In the genomic region with DNA sequence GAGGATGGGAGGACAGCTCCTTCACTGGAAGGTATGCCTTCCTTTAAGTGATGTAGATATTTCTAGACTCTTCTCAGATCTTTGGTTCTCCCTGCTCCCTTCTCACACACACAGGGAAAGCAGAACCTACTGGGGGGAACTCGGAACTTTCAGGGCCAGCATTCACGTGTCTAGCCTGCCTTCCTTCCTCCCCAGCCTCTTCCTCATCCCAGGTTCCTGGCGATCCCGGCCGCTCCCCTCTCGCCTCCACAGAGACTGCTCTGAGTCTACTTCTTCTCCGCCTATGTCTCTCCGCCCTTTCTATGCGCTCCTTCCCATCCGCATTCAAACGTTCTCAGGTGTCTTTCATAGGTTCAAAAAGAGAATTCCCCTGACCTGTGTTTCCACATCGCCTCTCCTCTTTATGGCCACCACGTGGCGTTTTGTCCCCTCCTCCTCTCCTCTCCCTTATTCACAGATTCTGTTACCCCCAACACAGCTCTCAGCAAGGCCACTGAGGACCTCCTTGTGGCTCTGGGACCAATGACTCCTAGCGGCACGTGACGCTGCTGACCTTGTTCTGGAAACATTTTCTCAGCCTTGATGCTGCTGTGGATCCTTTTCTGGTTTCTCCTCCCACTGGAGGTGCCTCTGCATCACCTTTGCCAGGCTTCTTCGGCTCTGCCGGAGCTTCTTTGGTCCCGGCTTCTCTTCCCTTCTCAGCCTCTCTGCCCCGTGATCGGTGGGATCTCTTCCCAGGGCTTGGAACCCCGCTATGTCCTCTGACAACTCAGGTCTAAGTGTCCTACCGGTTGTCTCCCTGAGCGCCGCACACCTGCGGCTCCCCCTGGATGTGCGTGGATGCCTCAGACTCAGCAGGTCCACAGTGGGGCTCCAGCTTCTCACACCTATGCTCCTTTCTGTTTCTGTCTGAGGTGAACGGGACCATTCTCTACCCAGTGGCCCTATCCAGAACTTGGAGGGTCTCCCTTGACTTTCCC, we compare ENCODE assay signal across 18 cellular contexts.
"Had no signal": no experiment of that assay in that cellular context is flagged by ENCODE, and none has a peak within 500 bp of the region (broad histone marks: within the 10 kb centered on the region; RNA-seq: fewer than 3 reads in every experiment).

No MANE protein-coding gene starts in this region.

- H3K27me3 ChIP-seq: cardiac muscle cell, heart left ventricle, left lung, right atrium auricular region, uterus had no signal

- H2AFZ ChIP-seq: parathyroid adenoma had no signal

- ATAC-seq: naive thymus-derived CD8-positive, alpha-beta T cell had no signal

- H3K4me3 Mint-ChIP-seq: immature natural killer cell; naive thymus-derived CD8-positive, alpha-beta T cell; type B pancreatic cell had no signal

- H3K4me2 ChIP-seq: smooth muscle cell had no signal

- H3K27ac ChIP-seq: cardiac muscle cell, left lung, lower lobe of right lung, parathyroid adenoma had no signal

- H3K4me1 ChIP-seq: parathyroid adenoma had no signal

- H3K36me3 Mint-ChIP-seq: immature natural killer cell had no signal

- FAIRE-seq: colon, frontal cortex, keratinocyte had no signal

- H3K9ac ChIP-seq: parathyroid adenoma had no signal

- H3K9me3 ChIP-seq: heart left ventricle, left lung, lower lobe of right lung, right atrium auricular region, uterus had no signal

- H3K79me2 ChIP-seq: parathyroid adenoma had no signal

- H3K9me3 Mint-ChIP-seq: immature natural killer cell had no signal

- H3K36me3 ChIP-seq: cardiac muscle cell, heart left ventricle, left lung, lower lobe of right lung, right atrium auricular region, uterus had no signal

- H3K4me3 ChIP-seq: cardiac muscle cell, heart left ventricle, left lung, lower lobe of right lung, right atrium auricular region, smooth muscle cell, uterus had no signal

- H3K27ac Mint-ChIP-seq: immature natural killer cell, type B pancreatic cell had no signal

- DNase-seq: effector CD8-positive, alpha-beta T cell; heart left ventricle; immature natural killer cell; left lung; lower lobe of right lung; mesenchymal stem cell; naive thymus-derived CD8-positive, alpha-beta T cell; stimulated activated CD4-positive, alpha-beta T cell treated with anti-CD3 and anti-CD28 coated beads, Interleukin-2, amount 100 ng/mL, for 48 hours; stimulated activated naive CD4-positive, alpha-beta T cell treated with Interleukin-2 at 50 U/mL for 16 hours had no signal

- H3K4me1 Mint-ChIP-seq: immature natural killer cell had no signal
